ENCODE assay signal across 1 cellular context in the genomic region with DNA sequence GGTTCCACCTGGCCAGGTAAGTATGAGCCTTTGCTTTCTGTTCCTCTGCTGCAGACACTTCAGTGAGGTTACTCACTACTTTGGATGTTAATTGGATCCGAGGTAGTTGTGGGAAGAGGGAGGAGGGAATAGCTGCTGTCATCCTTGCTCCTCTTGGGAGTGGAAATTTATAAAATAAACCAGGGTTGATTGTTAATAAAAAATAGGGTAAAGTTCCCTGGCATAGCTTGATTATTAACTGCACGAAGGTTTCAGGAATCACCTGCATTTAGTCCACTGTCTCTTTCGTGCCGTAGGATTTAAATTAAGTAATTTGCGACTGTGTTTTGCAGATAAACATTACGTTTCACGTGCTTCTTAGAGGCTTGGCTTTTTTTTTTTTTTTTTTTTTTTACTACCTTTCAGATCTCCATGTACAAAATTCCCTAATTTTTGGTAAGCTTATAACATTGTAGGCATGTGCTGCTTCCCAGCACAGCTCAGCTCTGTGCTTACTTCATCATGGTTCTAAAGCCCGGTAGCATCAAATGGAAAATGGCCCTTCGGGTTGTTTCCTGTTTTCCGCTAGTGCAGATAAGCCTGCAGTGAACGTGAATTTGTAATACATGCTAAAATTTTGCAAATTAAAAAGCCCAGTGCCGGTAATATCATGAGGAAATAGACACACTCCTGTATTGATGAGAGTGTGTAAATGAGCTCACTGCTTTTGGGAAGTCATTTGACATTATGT.
TF ChIP-seq lines count a peak whose summit lies in the region.

No MANE protein-coding gene starts in this region.

TF ChIP-seq in endothelial cell of umbilical vein, 7 proteins besides CTCF, POLR2A, EP300 and RAD21:
- TF ChIP-seq, protein P1, sequence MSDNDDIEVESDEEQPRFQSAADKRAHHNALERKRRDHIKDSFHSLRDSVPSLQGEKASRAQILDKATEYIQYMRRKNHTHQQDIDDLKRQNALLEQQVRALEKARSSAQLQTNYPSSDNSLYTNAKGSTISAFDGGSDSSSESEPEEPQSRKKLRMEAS (IDR thresholded peaks at IDR 0.05; ENCODE audit: insufficient read depth, insufficient read length), result no peak
- TF ChIP-seq GATA2 (IDR thresholded peaks at IDR 0.05; ENCODE audit: insufficient read depth, insufficient read length, low read depth, low read length) (no peak), MYC (IDR thresholded peaks at IDR 0.05; ENCODE audit: low read depth, low read length) (no peak), FOS (IDR thresholded peaks at IDR 0.05; ENCODE audit: borderline replicate concordance, insufficient read depth, low read length) (no peak), EZH2 (IDR thresholded peaks at IDR 0.05; ENCODE audit: borderline replicate concordance, low read depth, low read length, severe bottlenecking) (no peak), JUN (IDR thresholded peaks at IDR 0.05; ENCODE audit: borderline replicate concordance, insufficient read depth, insufficient read length, low read depth) (no peak)
